27 cellular contexts compared by ENCODE assay signal in genomic region chr2:233119806-233120205, GRCh38. TPM values are rescaled to one million over a fixed set of nuclear protein-coding genes. Genes with fewer than 3 reads are reported as not detected.
DNase-seq lines count a peak whose midpoint lies in the region; ATAC-seq and TF ChIP-seq lines count a peak whose summit lies in the region.
"Had no signal": no experiment of that assay in that cellular context is flagged by ENCODE, and none has a peak within 500 bp of the region (broad histone marks: within the 10 kb centered on the region; RNA-seq: fewer than 3 reads in every experiment).

No MANE protein-coding gene starts in this region.

- no peak for ATAC-seq in activated B cell treated with CpG ODN at 0.5 μM for 24 hours (ENCODE audit: low read depth)
- ATAC-seq in stimulated activated effector memory CD8-positive, alpha-beta T cell treated with anti-CD3 and anti-CD28 coated beads, Interleukin-12 subunit alpha, Interleukin-12 subunit beta, amount 100 ng/mL, for 72 hours = no peak
- ATAC-seq in HG02852 (IDR thresholded peaks at IDR 0.05; ENCODE audit: unreplicated experiment) = no peak
- ATAC-seq in GM19455 (IDR thresholded peaks at IDR 0.05; ENCODE audit: unreplicated experiment) = no peak
- ATAC-seq: activated CD8-positive, alpha-beta T cell treated with anti-CD3 and anti-CD28 coated beads, Interleukin-2, amount 10 ng/mL, durations not matched to agents 7 days and 5 days; gastroesophageal sphincter; lower lobe of right lung; mucosa of descending colon; right cardiac atrium had no signal

- intact Hi-C loops in activated B cell treated with CpG ODN at 0.5 μM for 24 hours (cut with micrococcal nuclease) = loop anchor here (5.0 kb wide), 1 partner anchor 132 kb away; the partner anchor contains the start of gene ATG16L1

- no peak overlapping the region for H3K4me3 Mint-ChIP-seq in activated T-cell treated with anti-CD3 and anti-CD28 coated beads, Interleukin-2, amount 50 U/mL, for 24 hours
- no peak overlapping the region for H3K4me3 Mint-ChIP-seq in activated B cell treated with CpG ODN at 0.5 μM for 24 hours
- no peak overlapping the region for H3K4me3 Mint-ChIP-seq in stimulated activated effector memory CD8-positive, alpha-beta T cell treated with anti-CD3 and anti-CD28 coated beads, Interleukin-12 subunit alpha, Interleukin-12 subunit beta, amount 100 ng/mL, for 72 hours
- H3K4me3 Mint-ChIP-seq: activated CD8-positive, alpha-beta T cell treated with anti-CD3 and anti-CD28 coated beads, Interleukin-2, amount 10 ng/mL, durations not matched to agents 7 days and 5 days; brain; H9 had no signal

- H3K9me3 Mint-ChIP-seq in activated T-cell treated with anti-CD3 and anti-CD28 coated beads, Interleukin-2, amount 50 U/mL, for 24 hours = no peaks in the 10 kb centered on the region
- H3K9me3 Mint-ChIP-seq in activated B cell treated with CpG ODN at 0.5 μM for 24 hours = no peaks in the 10 kb centered on the region
- H3K9me3 Mint-ChIP-seq in stimulated activated effector memory CD8-positive, alpha-beta T cell treated with anti-CD3 and anti-CD28 coated beads, Interleukin-12 subunit alpha, Interleukin-12 subunit beta, amount 100 ng/mL, for 72 hours = no peaks in the 10 kb centered on the region
- H3K9me3 Mint-ChIP-seq: brain, H9 had no signal

- H3K36me3 Mint-ChIP-seq in activated T-cell treated with anti-CD3 and anti-CD28 coated beads, Interleukin-2, amount 50 U/mL, for 24 hours (ENCODE audit: low read depth) = peaks cover 68% of the 10 kb centered on the region
- peaks cover 80% of the 10 kb centered on the region for H3K36me3 Mint-ChIP-seq in activated B cell treated with CpG ODN at 0.5 μM for 24 hours (ENCODE audit: low read depth)
- H3K36me3 Mint-ChIP-seq in stimulated activated effector memory CD8-positive, alpha-beta T cell treated with anti-CD3 and anti-CD28 coated beads, Interleukin-12 subunit alpha, Interleukin-12 subunit beta, amount 100 ng/mL, for 72 hours = peaks cover 51% of the 10 kb centered on the region
- H3K36me3 Mint-ChIP-seq: brain had no signal

- CTCF ChIA-PET in activated B cell treated with CpG ODN at 0.5 μM for 24 hours (lab: Charles Lee) = no interaction called here

- no peak for TF ChIP-seq CTCF in activated B cell treated with CpG ODN at 0.5 μM for 24 hours (IDR thresholded peaks at IDR 0.05)

- peaks cover 49% of the 10 kb centered on the region for H3K4me1 Mint-ChIP-seq in activated T-cell treated with anti-CD3 and anti-CD28 coated beads, Interleukin-2, amount 50 U/mL, for 24 hours (ENCODE audit: low read depth)
- peaks cover 73% of the 10 kb centered on the region for H3K4me1 Mint-ChIP-seq in activated B cell treated with CpG ODN at 0.5 μM for 24 hours
- H3K4me1 Mint-ChIP-seq in stimulated activated effector memory CD8-positive, alpha-beta T cell treated with anti-CD3 and anti-CD28 coated beads, Interleukin-12 subunit alpha, Interleukin-12 subunit beta, amount 100 ng/mL, for 72 hours = peaks cover 54% of the 10 kb centered on the region

- H3K27me3 Mint-ChIP-seq in activated T-cell treated with anti-CD3 and anti-CD28 coated beads, Interleukin-2, amount 50 U/mL, for 24 hours = no peaks in the 10 kb centered on the region
- no peaks in the 10 kb centered on the region for H3K27me3 Mint-ChIP-seq in activated B cell treated with CpG ODN at 0.5 μM for 24 hours
- H3K27me3 Mint-ChIP-seq: CD4-positive, CD25-positive, alpha-beta regulatory T cell had no signal

- POLR2A ChIA-PET in activated B cell treated with CpG ODN at 0.5 μM for 24 hours (lab: Charles Lee) = no interaction called here

- DNase-seq in activated T-cell treated with anti-CD3 and anti-CD28 coated beads, Interleukin-2, amount 50 U/mL, for 24 hours = peak; percentile 26
- no peak for DNase-seq in activated T-cell treated with anti-CD3 and anti-CD28 coated beads, Interleukin-2, amount 50 U/mL, for 48 hours
- no peak for DNase-seq in activated B cell treated with CpG ODN at 0.5 μM for 24 hours
- peak; percentile 37 for DNase-seq in islet precursor cell
- no peak for DNase-seq in stimulated activated effector memory CD8-positive, alpha-beta T cell treated with anti-CD3 and anti-CD28 coated beads, Interleukin-12 subunit alpha, Interleukin-12 subunit beta, amount 100 ng/mL, for 72 hours (ENCODE audit: low spot score in 2 of 2)
- DNase-seq in COLO829 (ENCODE audit: low spot score) = no peak
- DNase-seq: activated CD4-positive, CD25-positive, alpha-beta regulatory T cell treated with anti-CD3 and anti-CD28 coated beads, Interleukin-2, amount 50 U/mL, for 72 hours; activated CD8-positive, alpha-beta T cell treated with anti-CD3 and anti-CD28 coated beads, Interleukin-2, amount 10 ng/mL, durations not matched to agents 7 days and 5 days; activated gamma-delta T cell treated with Interleukin-2 at 50 U/mL for 16 hours; CD4-positive, CD25-positive, alpha-beta regulatory T cell; H9; Kasumi-1; lower lobe of right lung; mucosa of descending colon; NCI-H1436; NCI-H226; NCI-H526 treated with DMSO at 0.1 percent for 48 hours; NK-92 treated with Interleukin-12 subunit alpha and Interleukin-12 subunit beta, amount 100 ng/mL, for 24 hours; right cardiac atrium; Right ventricle myocardium superior; stimulated activated CD4-positive, alpha-beta T cell treated with anti-CD3 and anti-CD28 coated beads, Interleukin-2, amount 100 ng/mL, for 24 hours; stomach; thyroid gland had no signal

- H3K27ac Mint-ChIP-seq in activated T-cell treated with anti-CD3 and anti-CD28 coated beads, Interleukin-2, amount 50 U/mL, for 24 hours = peak overlapping the region; percentile 82
- peak overlapping the region; percentile 69 for H3K27ac Mint-ChIP-seq in activated B cell treated with CpG ODN at 0.5 μM for 24 hours
- peak overlapping the region; percentile 86 for H3K27ac Mint-ChIP-seq in stimulated activated effector memory CD8-positive, alpha-beta T cell treated with anti-CD3 and anti-CD28 coated beads, Interleukin-12 subunit alpha, Interleukin-12 subunit beta, amount 100 ng/mL, for 72 hours
- H3K27ac Mint-ChIP-seq: activated CD8-positive, alpha-beta T cell treated with anti-CD3 and anti-CD28 coated beads, Interleukin-2, amount 10 ng/mL, durations not matched to agents 7 days and 5 days had no signal

RNA-seq across cellular contexts. Expression of gene INPP5D, which starts 59.7 kb away (rescaled TPM):
- total RNA-seq in activated B cell treated with CpG ODN at 0.5 μM for 24 hours = 247 and 275 TPM in 2 replicates

Comparison
In these comparisons a context has a peak if more than half of its experiments do, and no peak if none do; other contexts are left out.
1. DNase-seq: peak in activated T-cell treated with anti-CD3 and anti-CD28 coated beads, Interleukin-2, amount 50 U/mL, for 24 hours (single experiment) and islet precursor cell (single experiment); none in activated T-cell treated with anti-CD3 and anti-CD28 coated beads, Interleukin-2, amount 50 U/mL, for 48 hours (0 of 2), activated B cell treated with CpG ODN at 0.5 μM for 24 hours (single experiment), stimulated activated effector memory CD8-positive, alpha-beta T cell treated with anti-CD3 and anti-CD28 coated beads, Interleukin-12 subunit alpha, Interleukin-12 subunit beta, amount 100 ng/mL, for 72 hours (0 of 2) and COLO829 (single experiment).
2. Peak in every context shown above with its lines, with median percentiles within 50 percentile points of each other: H3K27ac Mint-ChIP-seq.